Comparison of ENCODE assay signal across 1 cellular context in the genomic region with DNA sequence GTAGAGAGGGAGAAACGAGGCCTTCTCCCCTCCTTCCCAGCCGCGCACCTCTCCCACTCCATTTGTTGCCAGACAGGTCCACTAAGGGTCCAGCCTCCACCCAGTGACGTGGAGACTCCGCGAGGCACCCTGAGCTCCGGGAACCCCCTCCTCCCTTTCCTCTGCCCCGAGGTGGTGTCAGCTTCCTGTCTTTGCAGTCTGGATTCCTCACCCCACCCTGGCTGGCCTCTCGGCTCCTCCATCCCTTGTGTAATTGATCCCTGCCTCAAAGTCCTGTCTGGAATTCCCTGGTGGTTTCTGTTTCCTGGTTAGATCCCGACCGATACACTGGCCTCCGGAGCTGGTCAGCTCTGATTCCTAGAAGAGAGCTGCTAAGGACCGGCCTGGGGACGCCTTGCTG.
TF ChIP-seq lines count a peak whose summit lies in the region.

No MANE protein-coding gene starts in this region.

TF ChIP-seq in GM23338, 12 proteins besides CTCF, POLR2A, EP300 and RAD21:
- TF ChIP-seq, protein P1, sequence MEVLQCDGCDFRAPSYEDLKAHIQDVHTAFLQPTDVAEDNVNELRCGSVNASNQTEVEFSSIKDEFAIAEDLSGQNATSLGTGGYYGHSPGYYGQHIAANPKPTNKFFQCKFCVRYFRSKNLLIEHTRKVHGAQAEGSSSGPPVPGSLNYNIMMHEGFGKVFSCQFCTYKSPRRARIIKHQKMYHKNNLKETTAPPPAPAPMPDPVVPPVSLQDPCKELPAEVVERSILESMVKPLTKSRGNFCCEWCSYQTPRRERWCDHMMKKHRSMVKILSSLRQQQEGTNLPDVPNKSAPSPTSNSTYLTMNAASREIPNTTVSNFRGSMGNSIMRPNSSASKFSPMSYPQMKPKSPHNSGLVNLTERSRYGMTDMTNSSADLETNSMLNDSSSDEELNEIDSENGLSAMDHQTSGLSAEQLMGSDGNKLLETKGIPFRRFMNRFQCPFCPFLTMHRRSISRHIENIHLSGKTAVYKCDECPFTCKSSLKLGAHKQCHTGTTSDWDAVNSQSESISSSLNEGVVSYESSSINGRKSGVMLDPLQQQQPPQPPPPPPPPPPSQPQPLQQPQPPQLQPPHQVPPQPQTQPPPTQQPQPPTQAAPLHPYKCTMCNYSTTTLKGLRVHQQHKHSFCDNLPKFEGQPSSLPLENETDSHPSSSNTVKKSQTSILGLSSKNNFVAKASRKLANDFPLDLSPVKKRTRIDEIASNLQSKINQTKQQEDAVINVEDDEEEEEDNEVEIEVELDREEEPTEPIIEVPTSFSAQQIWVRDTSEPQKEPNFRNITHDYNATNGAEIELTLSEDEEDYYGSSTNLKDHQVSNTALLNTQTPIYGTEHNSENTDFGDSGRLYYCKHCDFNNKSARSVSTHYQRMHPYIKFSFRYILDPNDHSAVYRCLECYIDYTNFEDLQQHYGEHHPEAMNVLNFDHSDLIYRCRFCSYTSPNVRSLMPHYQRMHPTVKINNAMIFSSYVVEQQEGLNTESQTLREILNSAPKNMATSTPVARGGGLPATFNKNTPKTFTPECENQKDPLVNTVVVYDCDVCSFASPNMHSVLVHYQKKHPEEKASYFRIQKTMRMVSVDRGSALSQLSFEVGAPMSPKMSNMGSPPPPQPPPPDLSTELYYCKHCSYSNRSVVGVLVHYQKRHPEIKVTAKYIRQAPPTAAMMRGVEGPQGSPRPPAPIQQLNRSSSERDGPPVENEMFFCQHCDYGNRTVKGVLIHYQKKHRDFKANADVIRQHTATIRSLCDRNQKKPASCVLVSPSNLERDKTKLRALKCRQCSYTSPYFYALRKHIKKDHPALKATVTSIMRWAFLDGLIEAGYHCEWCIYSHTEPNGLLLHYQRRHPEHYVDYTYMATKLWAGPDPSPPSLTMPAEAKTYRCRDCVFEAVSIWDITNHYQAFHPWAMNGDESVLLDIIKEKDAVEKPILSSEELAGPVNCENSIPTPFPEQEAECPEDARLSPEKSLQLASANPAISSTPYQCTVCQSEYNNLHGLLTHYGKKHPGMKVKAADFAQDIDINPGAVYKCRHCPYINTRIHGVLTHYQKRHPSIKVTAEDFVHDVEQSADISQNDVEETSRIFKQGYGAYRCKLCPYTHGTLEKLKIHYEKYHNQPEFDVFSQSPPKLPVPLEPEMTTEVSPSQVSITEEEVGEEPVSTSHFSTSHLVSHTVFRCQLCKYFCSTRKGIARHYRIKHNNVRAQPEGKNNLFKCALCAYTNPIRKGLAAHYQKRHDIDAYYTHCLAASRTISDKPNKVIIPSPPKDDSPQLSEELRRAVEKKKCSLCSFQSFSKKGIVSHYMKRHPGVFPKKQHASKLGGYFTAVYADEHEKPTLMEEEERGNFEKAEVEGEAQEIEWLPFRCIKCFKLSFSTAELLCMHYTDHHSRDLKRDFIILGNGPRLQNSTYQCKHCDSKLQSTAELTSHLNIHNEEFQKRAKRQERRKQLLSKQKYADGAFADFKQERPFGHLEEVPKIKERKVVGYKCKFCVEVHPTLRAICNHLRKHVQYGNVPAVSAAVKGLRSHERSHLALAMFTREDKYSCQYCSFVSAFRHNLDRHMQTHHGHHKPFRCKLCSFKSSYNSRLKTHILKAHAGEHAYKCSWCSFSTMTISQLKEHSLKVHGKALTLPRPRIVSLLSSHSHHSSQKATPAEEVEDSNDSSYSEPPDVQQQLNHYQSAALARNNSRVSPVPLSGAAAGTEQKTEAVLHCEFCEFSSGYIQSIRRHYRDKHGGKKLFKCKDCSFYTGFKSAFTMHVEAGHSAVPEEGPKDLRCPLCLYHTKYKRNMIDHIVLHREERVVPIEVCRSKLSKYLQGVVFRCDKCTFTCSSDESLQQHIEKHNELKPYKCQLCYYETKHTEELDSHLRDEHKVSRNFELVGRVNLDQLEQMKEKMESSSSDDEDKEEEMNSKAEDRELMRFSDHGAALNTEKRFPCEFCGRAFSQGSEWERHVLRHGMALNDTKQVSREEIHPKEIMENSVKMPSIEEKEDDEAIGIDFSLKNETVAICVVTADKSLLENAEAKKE (CRISPR knock-in tag; IDR thresholded peaks at IDR 0.05) = no peak
- TF ChIP-seq ZNF114 (CRISPR knock-in tag; IDR thresholded peaks at IDR 0.05) (no peak), ZNF331 (CRISPR knock-in tag; IDR thresholded peaks at IDR 0.05; ENCODE audit: low read depth) (no peak), EZH2phosphoT487 (IDR thresholded peaks at IDR 0.05; ENCODE audit: unreplicated experiment) (no peak), EZH2 (IDR thresholded peaks at IDR 0.05; ENCODE audit: low read depth, unreplicated experiment) (no peak)
- TF ChIP-seq, protein P2, sequence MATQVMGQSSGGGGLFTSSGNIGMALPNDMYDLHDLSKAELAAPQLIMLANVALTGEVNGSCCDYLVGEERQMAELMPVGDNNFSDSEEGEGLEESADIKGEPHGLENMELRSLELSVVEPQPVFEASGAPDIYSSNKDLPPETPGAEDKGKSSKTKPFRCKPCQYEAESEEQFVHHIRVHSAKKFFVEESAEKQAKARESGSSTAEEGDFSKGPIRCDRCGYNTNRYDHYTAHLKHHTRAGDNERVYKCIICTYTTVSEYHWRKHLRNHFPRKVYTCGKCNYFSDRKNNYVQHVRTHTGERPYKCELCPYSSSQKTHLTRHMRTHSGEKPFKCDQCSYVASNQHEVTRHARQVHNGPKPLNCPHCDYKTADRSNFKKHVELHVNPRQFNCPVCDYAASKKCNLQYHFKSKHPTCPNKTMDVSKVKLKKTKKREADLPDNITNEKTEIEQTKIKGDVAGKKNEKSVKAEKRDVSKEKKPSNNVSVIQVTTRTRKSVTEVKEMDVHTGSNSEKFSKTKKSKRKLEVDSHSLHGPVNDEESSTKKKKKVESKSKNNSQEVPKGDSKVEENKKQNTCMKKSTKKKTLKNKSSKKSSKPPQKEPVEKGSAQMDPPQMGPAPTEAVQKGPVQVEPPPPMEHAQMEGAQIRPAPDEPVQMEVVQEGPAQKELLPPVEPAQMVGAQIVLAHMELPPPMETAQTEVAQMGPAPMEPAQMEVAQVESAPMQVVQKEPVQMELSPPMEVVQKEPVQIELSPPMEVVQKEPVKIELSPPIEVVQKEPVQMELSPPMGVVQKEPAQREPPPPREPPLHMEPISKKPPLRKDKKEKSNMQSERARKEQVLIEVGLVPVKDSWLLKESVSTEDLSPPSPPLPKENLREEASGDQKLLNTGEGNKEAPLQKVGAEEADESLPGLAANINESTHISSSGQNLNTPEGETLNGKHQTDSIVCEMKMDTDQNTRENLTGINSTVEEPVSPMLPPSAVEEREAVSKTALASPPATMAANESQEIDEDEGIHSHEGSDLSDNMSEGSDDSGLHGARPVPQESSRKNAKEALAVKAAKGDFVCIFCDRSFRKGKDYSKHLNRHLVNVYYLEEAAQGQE (IDR thresholded peaks at IDR 0.05; ENCODE audit: unreplicated experiment) = no peak
